1 cellular context compared by ENCODE assay signal in genomic region chr3:96719921-96720320, GRCh38.
TF ChIP-seq lines count a peak whose summit lies in the region.

No MANE protein-coding gene starts in this region.

TF ChIP-seq in HepG2, 621 proteins besides CTCF, POLR2A, EP300 and RAD21 (continued from another document):
- TF ChIP-seq, protein P1, sequence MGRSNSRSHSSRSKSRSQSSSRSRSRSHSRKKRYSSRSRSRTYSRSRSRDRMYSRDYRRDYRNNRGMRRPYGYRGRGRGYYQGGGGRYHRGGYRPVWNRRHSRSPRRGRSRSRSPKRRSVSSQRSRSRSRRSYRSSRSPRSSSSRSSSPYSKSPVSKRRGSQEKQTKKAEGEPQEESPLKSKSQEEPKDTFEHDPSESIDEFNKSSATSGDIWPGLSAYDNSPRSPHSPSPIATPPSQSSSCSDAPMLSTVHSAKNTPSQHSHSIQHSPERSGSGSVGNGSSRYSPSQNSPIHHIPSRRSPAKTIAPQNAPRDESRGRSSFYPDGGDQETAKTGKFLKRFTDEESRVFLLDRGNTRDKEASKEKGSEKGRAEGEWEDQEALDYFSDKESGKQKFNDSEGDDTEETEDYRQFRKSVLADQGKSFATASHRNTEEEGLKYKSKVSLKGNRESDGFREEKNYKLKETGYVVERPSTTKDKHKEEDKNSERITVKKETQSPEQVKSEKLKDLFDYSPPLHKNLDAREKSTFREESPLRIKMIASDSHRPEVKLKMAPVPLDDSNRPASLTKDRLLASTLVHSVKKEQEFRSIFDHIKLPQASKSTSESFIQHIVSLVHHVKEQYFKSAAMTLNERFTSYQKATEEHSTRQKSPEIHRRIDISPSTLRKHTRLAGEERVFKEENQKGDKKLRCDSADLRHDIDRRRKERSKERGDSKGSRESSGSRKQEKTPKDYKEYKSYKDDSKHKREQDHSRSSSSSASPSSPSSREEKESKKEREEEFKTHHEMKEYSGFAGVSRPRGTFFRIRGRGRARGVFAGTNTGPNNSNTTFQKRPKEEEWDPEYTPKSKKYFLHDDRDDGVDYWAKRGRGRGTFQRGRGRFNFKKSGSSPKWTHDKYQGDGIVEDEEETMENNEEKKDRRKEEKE (IDR thresholded peaks at IDR 0.05): no peak
